In genomic region chr17:50956750-50957523, GRCh38 we compare ENCODE assay signal across 1 cellular context.
TF ChIP-seq lines count a peak whose summit lies in the region.

No MANE protein-coding gene starts in this region.

TF ChIP-seq in HepG2, 621 proteins besides CTCF, POLR2A, EP300 and RAD21 (continued from another document and continues in another):
- TF ChIP-seq EED (CRISPR knock-in tag; IDR thresholded peaks at IDR 0.05) (peak; percentile 34; the same call in 1 of the 2 replicates), MTA3 (CRISPR knock-in tag; IDR thresholded peaks at IDR 0.05) (no peak), ZNF687 (CRISPR knock-in tag; IDR thresholded peaks at IDR 0.05) (peak; percentile 70), HES4 (CRISPR knock-in tag; IDR thresholded peaks at IDR 0.05; ENCODE audit: borderline replicate concordance) (no peak), ZNF430 (CRISPR knock-in tag; IDR thresholded peaks at IDR 0.05) (no peak), ZNF747 (CRISPR knock-in tag; IDR thresholded peaks at IDR 0.05; ENCODE audit: borderline replicate concordance) (no peak), ETV5 (CRISPR knock-in tag; IDR thresholded peaks at IDR 0.05; ENCODE audit: borderline replicate concordance) (peak; percentile 58), PTBP1 (IDR thresholded peaks at IDR 0.05; ENCODE audit: low read depth, low read length, poor library complexity, severe bottlenecking) (no peak), NFIC (IDR thresholded peaks at IDR 0.05; ENCODE audit: low read length) (no peak), LCORL (IDR thresholded peaks at IDR 0.05) (no peak), LCORL (CRISPR knock-in tag; IDR thresholded peaks at IDR 0.05) (0 out of 2 replicates have a peak, but pooled peaks have one; percentile 48), E2F2 (CRISPR knock-in tag; IDR thresholded peaks at IDR 0.05; ENCODE audit: borderline replicate concordance) (0 out of 2 replicates have a peak, but pooled peaks have one; percentile 46), ZNF691 (CRISPR knock-in tag; IDR thresholded peaks at IDR 0.05; ENCODE audit: borderline replicate concordance, low read depth) (no peak), ZNF234 (CRISPR knock-in tag; conservative IDR thresholded peaks at IDR 0.05) (no peak), ZNF280B (CRISPR knock-in tag; IDR thresholded peaks at IDR 0.05; ENCODE audit: borderline replicate concordance) (no peak), GATAD2A (CRISPR knock-in tag; IDR thresholded peaks at IDR 0.05) (peak; percentile 46; the same call in 1 of the 2 replicates), CSRNP2 (CRISPR knock-in tag; conservative IDR thresholded peaks at IDR 0.05; ENCODE audit: low read depth) (no peak), KDM5B (CRISPR knock-in tag; IDR thresholded peaks at IDR 0.05; ENCODE audit: borderline replicate concordance) (no peak), STAT5B (CRISPR knock-in tag; IDR thresholded peaks at IDR 0.05) (no peak), ZNF547 (CRISPR knock-in tag; IDR thresholded peaks at IDR 0.05) (peak; percentile 79), ZNF7 (CRISPR knock-in tag; IDR thresholded peaks at IDR 0.05) (no peak), ZNF546 (CRISPR knock-in tag; conservative IDR thresholded peaks at IDR 0.05) (no peak), ZC3H4 (CRISPR knock-in tag; IDR thresholded peaks at IDR 0.05; ENCODE audit: borderline replicate concordance) (no peak), ARNTL (CRISPR knock-in tag; IDR thresholded peaks at IDR 0.05) (no peak), SALL1 (CRISPR knock-in tag; IDR thresholded peaks at IDR 0.05) (peak; percentile 61), ZNF33B (CRISPR knock-in tag; IDR thresholded peaks at IDR 0.05) (peak; percentile 65; the same call in 1 of the 2 replicates), RELA (CRISPR knock-in tag; IDR thresholded peaks at IDR 0.05) (no peak), ARID5B (CRISPR knock-in tag; IDR thresholded peaks at IDR 0.05) (0 out of 2 replicates have a peak, but pooled peaks have one; percentile 31), ZSCAN29 (CRISPR knock-in tag; conservative IDR thresholded peaks at IDR 0.05) (no peak), ZNF530 (CRISPR knock-in tag; IDR thresholded peaks at IDR 0.05; ENCODE audit: low read depth) (no peak), ZKSCAN5 (CRISPR knock-in tag; IDR thresholded peaks at IDR 0.05) (no peak), IRF2 (CRISPR knock-in tag; IDR thresholded peaks at IDR 0.05) (peak; percentile 63; the same call in 1 of the 2 replicates), AKAP8 (CRISPR knock-in tag; IDR thresholded peaks at IDR 0.05) (no peak; the same call in none of the 2 replicates), NKX3-1 (CRISPR knock-in tag; IDR thresholded peaks at IDR 0.05) (no peak), SAP130 (CRISPR knock-in tag; IDR thresholded peaks at IDR 0.05; ENCODE audit: low read depth) (peak; percentile 13; the same call in 1 of the 2 replicates), CENPBD1 (CRISPR knock-in tag; IDR thresholded peaks at IDR 0.05; ENCODE audit: borderline replicate concordance, low read depth) (no peak), CBFB (CRISPR knock-in tag; IDR thresholded peaks at IDR 0.05) (no peak), HOXA5 (CRISPR knock-in tag; IDR thresholded peaks at IDR 0.05) (no peak), KLF11 (CRISPR knock-in tag; IDR thresholded peaks at IDR 0.05) (no peak), DNMT1 (CRISPR knock-in tag; IDR thresholded peaks at IDR 0.05) (no peak), ZNF660 (CRISPR knock-in tag; IDR thresholded peaks at IDR 0.05; ENCODE audit: borderline replicate concordance, low read depth) (no peak), ZNF10 (CRISPR knock-in tag; IDR thresholded peaks at IDR 0.05; ENCODE audit: borderline replicate concordance, low read depth) (no peak), CEBPG (CRISPR knock-in tag; IDR thresholded peaks at IDR 0.05) (no peak), UBTF (CRISPR knock-in tag; IDR thresholded peaks at IDR 0.05) (no peak), FUBP1 (CRISPR knock-in tag; IDR thresholded peaks at IDR 0.05; ENCODE audit: borderline replicate concordance) (0 out of 2 replicates have a peak, but pooled peaks have one; percentile 25), ZBTB25 (CRISPR knock-in tag; IDR thresholded peaks at IDR 0.05) (0 out of 2 replicates have a peak, but pooled peaks have one; percentile 57)
